Comparison of ENCODE assay signal across 8 cellular contexts in the genomic region with DNA sequence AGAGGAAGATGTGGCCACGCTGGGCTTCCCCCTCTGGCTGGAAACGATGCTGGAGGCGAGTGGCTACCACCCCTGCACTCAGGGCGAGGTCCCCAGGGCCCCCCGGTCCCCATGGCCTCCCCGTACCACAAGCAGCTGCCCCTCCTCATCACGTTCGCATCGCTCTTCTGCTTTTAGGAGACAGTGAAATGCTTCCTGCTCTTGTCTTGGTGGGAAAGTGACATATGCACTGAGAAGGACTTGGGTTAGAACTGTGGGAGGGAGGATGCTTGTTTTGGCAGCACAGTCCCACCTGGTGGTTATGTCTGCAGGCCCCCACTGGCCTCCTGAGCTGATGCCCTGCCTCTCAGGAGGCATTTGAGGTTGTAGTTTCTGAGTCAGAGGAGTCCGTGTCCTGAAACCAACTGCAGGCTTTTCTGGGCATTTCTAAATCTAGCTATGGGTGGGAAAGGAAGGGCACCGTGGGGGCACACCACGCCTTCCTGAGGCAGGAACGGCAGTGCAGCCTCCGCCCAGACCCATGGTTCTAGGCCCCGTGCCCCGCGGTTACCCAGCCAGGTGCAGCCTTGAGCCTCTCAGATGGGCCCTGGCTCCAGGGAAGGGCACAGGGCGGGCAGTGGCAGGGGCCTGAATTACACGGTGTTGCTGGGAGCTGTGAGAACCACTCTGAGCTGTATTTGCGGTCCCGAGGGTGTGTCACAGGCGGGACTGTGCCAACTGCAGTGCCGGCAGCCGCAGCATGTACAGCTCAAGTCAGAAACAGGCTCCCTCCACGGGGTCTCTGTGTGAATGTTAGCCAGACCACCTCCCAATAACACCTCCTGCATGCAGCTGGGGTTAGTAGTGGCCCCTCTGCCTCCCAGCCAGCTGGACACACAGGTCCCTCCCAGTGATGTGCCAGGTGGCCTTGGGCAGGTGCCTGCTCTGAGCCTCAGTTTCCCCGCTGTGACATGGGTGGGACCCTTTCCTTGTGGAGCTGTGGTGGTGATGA.
DNase-seq lines count a peak whose midpoint lies in the region; ATAC-seq lines count a peak whose summit lies in the region.

No MANE protein-coding gene starts in this region.

- DNase-seq in stimulated activated CD4-positive, alpha-beta T cell treated with anti-CD3 and anti-CD28 coated beads, Interleukin-1b, Interleukin-23, amount 100 ng/mL, for 48 hours, result peak; percentile 21
- no peak for DNase-seq in stimulated activated CD4-positive, alpha-beta T cell treated with anti-CD3 and anti-CD28 coated beads, Interleukin-4, amount 100 ng/mL, for 1 hour
- DNase-seq in SIG-M5 (lab: John Stamatoyannopoulos, UW), result peak; percentile 52
- DNase-seq in myocyte (ENCODE audit: low read depth), result peak; percentile 59
- DNase-seq in NCI-H774 (lab: John Stamatoyannopoulos, UW), result no peak
- DNase-seq in SK-N-DZ (ENCODE audit: low spot score), result no peak
- DNase-seq in effector CD8-positive, alpha-beta T cell (lab: John Stamatoyannopoulos, UW), result no peak

- ATAC-seq in HG02973 (IDR thresholded peaks at IDR 0.05; ENCODE audit: unreplicated experiment), result peak; percentile 56

Comparison
In these comparisons a context has a peak if more than half of its experiments do, and no peak if none do; other contexts are left out.
1. DNase-seq: peak in stimulated activated CD4-positive, alpha-beta T cell treated with anti-CD3 and anti-CD28 coated beads, Interleukin-1b, Interleukin-23, amount 100 ng/mL, for 48 hours (single experiment), SIG-M5 (single experiment) and myocyte (single experiment); none in stimulated activated CD4-positive, alpha-beta T cell treated with anti-CD3 and anti-CD28 coated beads, Interleukin-4, amount 100 ng/mL, for 1 hour (single experiment), NCI-H774 (single experiment), SK-N-DZ (single experiment) and effector CD8-positive, alpha-beta T cell (single experiment).